21 cellular contexts compared by ENCODE assay signal in the genomic region with DNA sequence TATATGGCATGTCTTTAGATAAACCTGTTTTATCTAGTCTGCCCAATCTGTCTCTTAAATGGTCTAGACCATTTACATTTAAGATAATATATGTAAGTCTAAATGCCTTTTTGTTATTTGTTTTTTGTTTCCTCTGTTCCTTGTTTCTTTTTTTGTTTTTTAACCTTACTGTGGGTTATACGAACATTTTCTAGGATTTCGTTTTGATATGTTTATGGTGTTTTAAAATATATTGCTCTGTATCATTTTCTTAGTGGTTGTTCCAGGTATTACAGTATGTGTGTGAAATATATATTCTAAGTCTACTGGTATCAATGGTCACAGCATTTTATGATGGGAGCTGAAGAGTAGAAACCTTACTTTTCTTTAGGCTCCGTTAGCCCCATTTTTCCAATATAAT. TPM values are rescaled to one million over a fixed set of nuclear protein-coding genes. Genes with fewer than 3 reads are reported as not detected.
A peak's percentile ranks its signal among the peaks of the same experiment; 100 is the strongest.
DNase-seq lines count a peak whose midpoint lies in the region; ATAC-seq and TF ChIP-seq lines count a peak whose summit lies in the region.
"Had no signal": no experiment of that assay in that cellular context is flagged by ENCODE, and none has a peak within 500 bp of the region (broad histone marks: within the 10 kb centered on the region; RNA-seq: fewer than 3 reads in every experiment).

No MANE protein-coding gene starts in this region.

- no peaks in the 10 kb centered on the region for H3K27me3 Mint-ChIP-seq in activated CD8-positive, alpha-beta T cell treated with anti-CD3 and anti-CD28 coated beads for 36 hours
- no peaks in the 10 kb centered on the region for H3K27me3 Mint-ChIP-seq in activated CD8-positive, alpha-beta T cell treated with anti-CD3 and anti-CD28 coated beads, Interleukin-2, amount 10 ng/mL, durations not matched to agents 7 days and 5 days (ENCODE audit: low read depth)
- H3K27me3 Mint-ChIP-seq in stimulated activated memory B cell treated with anti-CD40 and anti-IgM and Interleukin-4, amounts not matched to agents 10 μg/mL and 1 μg/mL and 100 μg/mL, for 72 hours: no peaks in the 10 kb centered on the region
- H3K27me3 Mint-ChIP-seq: activated naive CD8-positive, alpha-beta T cell treated with anti-CD3 and anti-CD28 coated beads, Interleukin-2, amount 10 ng/mL, durations not matched to agents 7 days and 5 days; CD4-positive, alpha-beta T cell; naive thymus-derived CD4-positive, alpha-beta T cell had no signal

- ATAC-seq in activated CD8-positive, alpha-beta T cell treated with anti-CD3 and anti-CD28 coated beads for 36 hours: no peak
- no peak for ATAC-seq in activated CD8-positive, alpha-beta T cell treated with anti-CD3 and anti-CD28 coated beads, Interleukin-2, amount 10 ng/mL, durations not matched to agents 7 days and 5 days
- no peak for ATAC-seq in stimulated activated memory B cell treated with anti-CD40 and anti-IgM and Interleukin-4, amounts not matched to agents 10 μg/mL and 1 μg/mL and 100 μg/mL, for 72 hours
- ATAC-seq: HepG2; naive thymus-derived CD4-positive, alpha-beta T cell; stimulated activated naive CD8-positive, alpha-beta T cell treated with anti-CD3 and anti-CD28 coated beads, Interleukin-15, Interleukin-2, amounts not matched to agents 100 U/mL and 50 U/mL, for 24 hours had no signal

- DNase-seq in activated CD8-positive, alpha-beta T cell treated with anti-CD3 and anti-CD28 coated beads for 36 hours: no peak
- DNase-seq in activated CD8-positive, alpha-beta T cell treated with anti-CD3 and anti-CD28 coated beads, Interleukin-2, amount 10 ng/mL, durations not matched to agents 7 days and 5 days: no peak
- DNase-seq in PC-9 (no peak), fibroblast of the aortic adventitia (ENCODE audit: low read depth) (no peak), SHP77 (lab: John Stamatoyannopoulos, UW) (no peak), DMS79 (lab: John Stamatoyannopoulos, UW) (no peak), MG63 (no peak)
- DNase-seq: ACHN; activated CD4-positive, alpha-beta memory T cell treated with anti-CD3 and anti-CD28 coated beads, Interleukin-2, amount 10 ng/mL, durations not matched to agents 7 days and 5 days; activated naive CD8-positive, alpha-beta T cell treated with anti-CD3 and anti-CD28 coated beads, Interleukin-2, amount 10 ng/mL, durations not matched to agents 7 days and 5 days; CD4-positive, alpha-beta T cell; head of caudate nucleus; naive thymus-derived CD4-positive, alpha-beta T cell; NCI-H2029 treated with DMSO at 0.1 percent for 48 hours; NCI-H524; stimulated activated naive CD8-positive, alpha-beta T cell treated with anti-CD3 and anti-CD28 coated beads, Interleukin-15, Interleukin-2, amounts not matched to agents 100 U/mL and 50 U/mL, for 24 hours had no signal

- intact Hi-C loops in activated CD8-positive, alpha-beta T cell treated with anti-CD3 and anti-CD28 coated beads for 36 hours (cut with micrococcal nuclease): no loop called here
- intact Hi-C loops in PC-9 (cut with micrococcal nuclease; ENCODE audit: unreplicated experiment): no loop called here

- peaks cover 33% of the 10 kb centered on the region for H3K4me1 Mint-ChIP-seq in activated CD8-positive, alpha-beta T cell treated with anti-CD3 and anti-CD28 coated beads for 36 hours (ENCODE audit: low read depth)
- H3K4me1 Mint-ChIP-seq in activated CD8-positive, alpha-beta T cell treated with anti-CD3 and anti-CD28 coated beads, Interleukin-2, amount 10 ng/mL, durations not matched to agents 7 days and 5 days (ENCODE audit: low read depth): peaks cover 8% of the 10 kb centered on the region
- peaks cover 71% of the 10 kb centered on the region for H3K4me1 Mint-ChIP-seq in stimulated activated memory B cell treated with anti-CD40 and anti-IgM and Interleukin-4, amounts not matched to agents 10 μg/mL and 1 μg/mL and 100 μg/mL, for 72 hours
- H3K4me1 Mint-ChIP-seq: activated CD4-positive, alpha-beta memory T cell treated with anti-CD3 and anti-CD28 coated beads, Interleukin-2, amount 10 ng/mL, durations not matched to agents 7 days and 5 days had no signal

- H3K36me3 ChIP-seq in PC-9 (ENCODE audit: low read depth): peaks cover 11% of the 10 kb centered on the region; the same call in 1 of the 2 replicates
- H3K36me3 ChIP-seq in MG63: no peaks in the 10 kb centered on the region

- H4K20me1 ChIP-seq in PC-9 (ENCODE audit: insufficient read depth): peaks cover 12% of the 10 kb centered on the region; the same call in 1 of the 2 replicates

- H3K27ac Mint-ChIP-seq in activated CD8-positive, alpha-beta T cell treated with anti-CD3 and anti-CD28 coated beads for 36 hours: no peak overlapping the region
- no peak overlapping the region for H3K27ac Mint-ChIP-seq in activated CD8-positive, alpha-beta T cell treated with anti-CD3 and anti-CD28 coated beads, Interleukin-2, amount 10 ng/mL, durations not matched to agents 7 days and 5 days
- peak overlapping the region; percentile 13 for H3K27ac Mint-ChIP-seq in stimulated activated memory B cell treated with anti-CD40 and anti-IgM and Interleukin-4, amounts not matched to agents 10 μg/mL and 1 μg/mL and 100 μg/mL, for 72 hours
- H3K27ac Mint-ChIP-seq: activated CD4-positive, alpha-beta memory T cell treated with anti-CD3 and anti-CD28 coated beads, Interleukin-2, amount 10 ng/mL, durations not matched to agents 7 days and 5 days; activated naive CD8-positive, alpha-beta T cell treated with anti-CD3 and anti-CD28 coated beads, Interleukin-2, amount 10 ng/mL, durations not matched to agents 7 days and 5 days; brain; CD4-positive, alpha-beta T cell; naive thymus-derived CD4-positive, alpha-beta T cell had no signal

- 0 out of 2 replicates have a peak, but pooled peaks cover 2% of the 10 kb centered on the region for H3F3A ChIP-seq in PC-9 (ENCODE audit: insufficient read depth, low read depth)

- CTCF ChIA-PET in activated CD8-positive, alpha-beta T cell treated with anti-CD3 and anti-CD28 coated beads for 36 hours (lab: Charles Lee): interaction anchor here (1.0 to 2.9 kb wide), 3 partner anchors 10 to 292 kb away, joined by 3 to 11 read pairs (median 3); no protein-coding TSS in a partner anchor
- CTCF ChIA-PET in activated CD8-positive, alpha-beta T cell treated with anti-CD3 and anti-CD28 coated beads, Interleukin-2, amount 10 ng/mL, durations not matched to agents 7 days and 5 days (lab: Charles Lee): interaction anchor here (1.2 to 2.0 kb wide), 2 partner anchors 9 to 25 kb away, joined by 3 to 5 read pairs; no protein-coding TSS in a partner anchor
- CTCF ChIA-PET in PC-9 (lab: Charles Lee): no interaction called here

- H3K4me2 ChIP-seq in PC-9: no peak overlapping the region

- peaks cover 59% of the 10 kb centered on the region for H3K36me3 Mint-ChIP-seq in activated CD8-positive, alpha-beta T cell treated with anti-CD3 and anti-CD28 coated beads for 36 hours (ENCODE audit: low read depth)
- peaks cover 25% of the 10 kb centered on the region for H3K36me3 Mint-ChIP-seq in activated CD8-positive, alpha-beta T cell treated with anti-CD3 and anti-CD28 coated beads, Interleukin-2, amount 10 ng/mL, durations not matched to agents 7 days and 5 days (ENCODE audit: low read depth)
- H3K36me3 Mint-ChIP-seq in stimulated activated memory B cell treated with anti-CD40 and anti-IgM and Interleukin-4, amounts not matched to agents 10 μg/mL and 1 μg/mL and 100 μg/mL, for 72 hours: peaks cover 84% of the 10 kb centered on the region

- H3K27me3 ChIP-seq in PC-9 (ENCODE audit: insufficient read depth, low read depth) (no peaks in the 10 kb centered on the region), MG63 (no peaks in the 10 kb centered on the region)

- peak; percentile 49 for TF ChIP-seq CTCF in activated CD8-positive, alpha-beta T cell treated with anti-CD3 and anti-CD28 coated beads for 36 hours (IDR thresholded peaks at IDR 0.05)
- TF ChIP-seq CTCF in PC-9 (conservative IDR thresholded peaks at IDR 0.05) (peak; percentile 52), fibroblast of the aortic adventitia (IDR thresholded peaks at IDR 0.05; ENCODE audit: insufficient read depth, low read length) (peak; percentile 20)

- H3K9me3 ChIP-seq in PC-9 (ENCODE audit: insufficient read depth, low read depth) (no peaks in the 10 kb centered on the region), MG63 (no peaks in the 10 kb centered on the region)

- no peak overlapping the region for H3K27ac ChIP-seq in PC-9
- H3K27ac ChIP-seq: VCaP had no signal

- H3K4me3 ChIP-seq in PC-9 (no peak overlapping the region), fibroblast of the aortic adventitia (ENCODE audit: low read depth, low read length) (no peak overlapping the region), MG63 (no peak overlapping the region)

- POLR2A ChIA-PET in activated CD8-positive, alpha-beta T cell treated with anti-CD3 and anti-CD28 coated beads for 36 hours (lab: Charles Lee): interaction anchor here (1.6 kb wide), 1 partner anchor 9 kb away, joined by 3 read pairs; no protein-coding TSS in a partner anchor
- POLR2A ChIA-PET in activated CD8-positive, alpha-beta T cell treated with anti-CD3 and anti-CD28 coated beads, Interleukin-2, amount 10 ng/mL, durations not matched to agents 7 days and 5 days (lab: Charles Lee): no interaction called here
- POLR2A ChIA-PET in PC-9 (lab: Charles Lee; ENCODE audit: unreplicated experiment): no interaction called here

- BruUV-seq in PC-9 (replicated peaks; lab: Mats Ljungman, UMichigan): no TSS peak

- H3K4me1 ChIP-seq in PC-9 (replicated peaks; ENCODE audit: insufficient read depth): 0 out of 2 replicates have a peak, but pooled peaks cover under 1% of the 10 kb centered on the region

- H3K9me3 Mint-ChIP-seq in activated CD8-positive, alpha-beta T cell treated with anti-CD3 and anti-CD28 coated beads for 36 hours: no peaks in the 10 kb centered on the region
- H3K9me3 Mint-ChIP-seq in activated CD8-positive, alpha-beta T cell treated with anti-CD3 and anti-CD28 coated beads, Interleukin-2, amount 10 ng/mL, durations not matched to agents 7 days and 5 days (ENCODE audit: insufficient read depth): no peaks in the 10 kb centered on the region
- no peaks in the 10 kb centered on the region for H3K9me3 Mint-ChIP-seq in stimulated activated memory B cell treated with anti-CD40 and anti-IgM and Interleukin-4, amounts not matched to agents 10 μg/mL and 1 μg/mL and 100 μg/mL, for 72 hours
- H3K9me3 Mint-ChIP-seq: activated CD4-positive, alpha-beta memory T cell treated with anti-CD3 and anti-CD28 coated beads, Interleukin-2, amount 10 ng/mL, durations not matched to agents 7 days and 5 days; activated naive CD8-positive, alpha-beta T cell treated with anti-CD3 and anti-CD28 coated beads, Interleukin-2, amount 10 ng/mL, durations not matched to agents 7 days and 5 days; activated T-helper 1 cell treated with anti-CD3 and anti-CD28 coated beads, Interleukin-12 subunit alpha, Interleukin-12 subunit beta, Interleukin-2, Interleukin-4 antibody, amounts not matched to agents 30 ng/mL and 10 ng/mL and 1 ng/mL, durations not matched to agents 14 hours and 24 hours and 36 hours; CD4-positive, alpha-beta T cell; naive thymus-derived CD4-positive, alpha-beta T cell had no signal

- H3K9me2 ChIP-seq in PC-9 (ENCODE audit: insufficient read depth): no peaks in the 10 kb centered on the region

- no peak overlapping the region for H2AFZ ChIP-seq in PC-9

- H3K79me2 ChIP-seq in PC-9 (ENCODE audit: low read depth): peaks cover 73% of the 10 kb centered on the region

- H3K4me3 Mint-ChIP-seq in activated CD8-positive, alpha-beta T cell treated with anti-CD3 and anti-CD28 coated beads for 36 hours: no peak overlapping the region
- no peak overlapping the region for H3K4me3 Mint-ChIP-seq in activated CD8-positive, alpha-beta T cell treated with anti-CD3 and anti-CD28 coated beads, Interleukin-2, amount 10 ng/mL, durations not matched to agents 7 days and 5 days
- H3K4me3 Mint-ChIP-seq in stimulated activated memory B cell treated with anti-CD40 and anti-IgM and Interleukin-4, amounts not matched to agents 10 μg/mL and 1 μg/mL and 100 μg/mL, for 72 hours: no peak overlapping the region
- H3K4me3 Mint-ChIP-seq: activated CD4-positive, alpha-beta memory T cell treated with anti-CD3 and anti-CD28 coated beads, Interleukin-2, amount 10 ng/mL, durations not matched to agents 7 days and 5 days; activated naive CD8-positive, alpha-beta T cell treated with anti-CD3 and anti-CD28 coated beads, Interleukin-2, amount 10 ng/mL, durations not matched to agents 7 days and 5 days; CD4-positive, alpha-beta T cell; naive thymus-derived CD4-positive, alpha-beta T cell had no signal

RNA-seq across cellular contexts. Expression of gene BCL2L11, which starts 13.4 kb away (rescaled TPM):
- total RNA-seq in activated CD8-positive, alpha-beta T cell treated with anti-CD3 and anti-CD28 coated beads for 36 hours: 10 to 100 TPM; 19.8 to 22.6 TPM
- total RNA-seq in activated CD8-positive, alpha-beta T cell treated with anti-CD3 and anti-CD28 coated beads, Interleukin-2, amount 10 ng/mL, durations not matched to agents 7 days and 5 days: 10 to 100 TPM; 11.7 to 16.5 TPM
- total RNA-seq in PC-9 (2021) (12.4 and 17.0 TPM in 2 replicates), fibroblast of the aortic adventitia (ENCODE audit: low replicate concordance) (2.2 and 4.7 TPM in 2 replicates)
- total RNA-seq in MG63 (2014; rRNA removed; shearing (Covaris generic); ENCODE audit: low replicate concordance): 1.1 and 1.8 TPM in 2 replicates
